In genomic region chr3:18423401-18424212, GRCh38 we compare ENCODE assay signal across 8 cellular contexts. TPM values are rescaled to one million over a fixed set of nuclear protein-coding genes. Genes with fewer than 3 reads are reported as not detected.
DNase-seq lines count a peak whose midpoint lies in the region; ATAC-seq, FAIRE-seq and TF ChIP-seq lines count a peak whose summit lies in the region.

No MANE protein-coding gene starts in this region.

- H4K20me1 ChIP-seq in PC-3 (ENCODE audit: low read length): no peaks in the 10 kb centered on the region
- no peaks in the 10 kb centered on the region for H4K20me1 ChIP-seq in K562 (replicated peaks; ENCODE audit: control insufficient read depth, insufficient read depth, low read length)

- H3F3A ChIP-seq in PC-3 (ENCODE audit: low read length, unreplicated experiment): no peaks in the 10 kb centered on the region

- H3K9me3 Mint-ChIP-seq in CD4-positive, CD25-positive, alpha-beta regulatory T cell: peaks cover 0 to 2% (median 0%) of the 10 kb centered on the region in 7 donors

- peaks cover 23 to 75% (median 50%) of the 10 kb centered on the region in 4 donors for H3K4me1 Mint-ChIP-seq in CD4-positive, CD25-positive, alpha-beta regulatory T cell

- FAIRE-seq in K562 (lab: Jason Lieb, UNC): peak; percentile 62

- peak; percentile 5 to 85 (median 51) for DNase-seq in CD4-positive, CD25-positive, alpha-beta regulatory T cell
- peak; percentile 71 for DNase-seq in PC-3
- peak; percentile 14 to 31 (median 23) for DNase-seq in K562 (ENCODE audit: extremely low read depth in 1 of 4, low spot score in 3 of 4)
- DNase-seq in iPS DF 6.9 (ENCODE audit: low read depth, low spot score): no peak
- no peak for DNase-seq in NCI-H1436 (lab: John Stamatoyannopoulos, UW)

- 3% methylated on average over 19 of the region's 22 CpGs for WGBS in K562 (ENCODE audit: insufficient coverage, low coverage, missing lambda C conversion rate)
- WGBS in iPS DF 6.9 (ENCODE audit: insufficient coverage, insufficient read length): no CpG with 5 or more reads among the region's 22 CpGs

- H3K9ac ChIP-seq in PC-3 (ENCODE audit: low read length) (peak overlapping the region; percentile 35), K562 (ENCODE audit: insufficient read depth in 1 of 2, low read depth in 2 of 2, low read length in 2 of 2) (no peak overlapping the region), rectal smooth muscle tissue (ENCODE audit: low read length) (peak overlapping the region; percentile 82)

- peaks cover 31% of the 10 kb centered on the region for H3K27me3 Mint-ChIP-seq in CD4-positive, CD25-positive, alpha-beta regulatory T cell

- peaks cover 46% of the 10 kb centered on the region for H3K4me1 ChIP-seq in CD4-positive, CD25-positive, alpha-beta regulatory T cell (ENCODE audit: control insufficient read depth, insufficient read depth, low read length, poor library complexity, severe bottlenecking)
- peaks cover 23% of the 10 kb centered on the region for H3K4me1 ChIP-seq in PC-3 (ENCODE audit: insufficient read depth, low read length)
- peaks cover 0 to 14% of the 10 kb centered on the region in 2 experiments; a peak in 2 of 5 replicates for H3K4me1 ChIP-seq in K562 (replicated peaks in 1 of 2; ENCODE audit: control insufficient read depth in 2 of 2, insufficient read depth in 2 of 2, low read length in 2 of 2)
- H3K4me1 ChIP-seq in iPS DF 6.9 (ENCODE audit: control insufficient read depth, insufficient read depth, low read length): peaks cover 3% of the 10 kb centered on the region; the same call in 1 of the 2 replicates
- peaks cover 19% of the 10 kb centered on the region for H3K4me1 ChIP-seq in rectal smooth muscle tissue (ENCODE audit: control insufficient read depth, insufficient read depth, low read length)

- peak overlapping the region; percentile 92 to 100 (median 93) for H3K27ac Mint-ChIP-seq in CD4-positive, CD25-positive, alpha-beta regulatory T cell

- H3K4me3 ChIP-seq in CD4-positive, CD25-positive, alpha-beta regulatory T cell (ENCODE audit: low read depth, low read length): peak overlapping the region; percentile 93
- H3K4me3 ChIP-seq in PC-3 (ENCODE audit: low read length): peak overlapping the region; percentile 85
- H3K4me3 ChIP-seq in K562: no peak overlapping the region
- peak overlapping the region; percentile 80; the same call in 1 of the 2 replicates for H3K4me3 ChIP-seq in iPS DF 6.9 (ENCODE audit: low read length)
- peak overlapping the region; percentile 84 for H3K4me3 ChIP-seq in rectal smooth muscle tissue (ENCODE audit: low read length)

- intact Hi-C loops in PC-3 (cut with micrococcal nuclease): loop anchor here (1.0 to 5.0 kb wide), 5 partner anchors 23 to 335 kb away; no protein-coding TSS in a partner anchor
- intact Hi-C loops in K562 (cut with micrococcal nuclease): loop anchor here (10.0 kb wide), 1 partner anchor 979 kb away; no protein-coding TSS in a partner anchor

- no peak for TF ChIP-seq RAD21 in K562 (CRISPR knock-in tag; conservative IDR thresholded peaks at IDR 0.05 in 1 of 2, IDR thresholded peaks at IDR 0.05 in 1 of 2)

- peaks cover 16% of the 10 kb centered on the region for H3K36me3 Mint-ChIP-seq in CD4-positive, CD25-positive, alpha-beta regulatory T cell

- no peaks in the 10 kb centered on the region; the same call in 1 of the 2 replicates for H3K79me2 ChIP-seq in PC-3 (ENCODE audit: low read length)
- no peaks in the 10 kb centered on the region for H3K79me2 ChIP-seq in K562 (ENCODE audit: control insufficient read depth, insufficient read depth, low read length)

- TF ChIP-seq POLR2A in K562 (conservative IDR thresholded peaks at IDR 0.05): no peak

- no peaks in the 10 kb centered on the region for H3K9me2 ChIP-seq in PC-3 (replicated peaks; ENCODE audit: low read length)

- TF ChIP-seq CTCF in PC-3 (conservative IDR thresholded peaks at IDR 0.05; ENCODE audit: low read depth, low read length) (no peak), K562 (IDR thresholded peaks at IDR 0.05 in 2 of 3, conservative IDR thresholded peaks at IDR 0.05 in 1 of 3; ENCODE audit: insufficient read depth in 2 of 3, low read depth in 1 of 3, low read length in 3 of 3) (no peak)

- H3K9me1 ChIP-seq in K562 (ENCODE audit: control insufficient read depth, insufficient read depth, low read length): no peaks in the 10 kb centered on the region

- peak overlapping the region; percentile 91 for H2AFZ ChIP-seq in PC-3 (ENCODE audit: low read length)
- peak overlapping the region; percentile 18; the same call in 1 of the 2 replicates for H2AFZ ChIP-seq in K562 (ENCODE audit: low read depth, low read length)

- H3K4me2 ChIP-seq in PC-3 (ENCODE audit: low read length): peak overlapping the region; percentile 98
- no peak overlapping the region for H3K4me2 ChIP-seq in K562 (ENCODE audit: insufficient read depth, low read length)

- H3K27ac ChIP-seq in CD4-positive, CD25-positive, alpha-beta regulatory T cell (ENCODE audit: insufficient read depth, low read length, poor library complexity, severe bottlenecking): peak overlapping the region; percentile 79
- H3K27ac ChIP-seq in PC-3 (ENCODE audit: low read length) (no peak overlapping the region), K562 (ENCODE audit: extremely low read depth, low read depth, low read length) (no peak overlapping the region), iPS DF 6.9 (ENCODE audit: low read length) (no peak overlapping the region), rectal smooth muscle tissue (ENCODE audit: low read depth, low read length) (peak overlapping the region; percentile 88)

- peak overlapping the region; percentile 92 to 98 (median 94) for H3K4me3 Mint-ChIP-seq in CD4-positive, CD25-positive, alpha-beta regulatory T cell

- TF ChIP-seq EP300 in K562 (IDR thresholded peaks at IDR 0.05; ENCODE audit: low read length): no peak

- peak; percentile 7 to 22 for ATAC-seq in CD4-positive, CD25-positive, alpha-beta regulatory T cell (ENCODE audit: low read depth in 2 of 2)
- ATAC-seq in GM19023 (IDR thresholded peaks at IDR 0.05; ENCODE audit: unreplicated experiment) (peak; percentile 61), HG03108 (IDR thresholded peaks at IDR 0.05; ENCODE audit: unreplicated experiment) (peak; percentile 84), PC-3 (peak; percentile 10; the same call in 1 of the 2 replicates), K562 (peak; percentile 50)

- CTCF ChIA-PET in PC-3 (lab: Charles Lee): no interaction called here
- CTCF ChIA-PET in K562 (lab: Yijun Ruan, JAX; ENCODE audit: low intra/inter-chr PET ratio): no interaction called here

- H3K27me3 ChIP-seq in CD4-positive, CD25-positive, alpha-beta regulatory T cell (ENCODE audit: control insufficient read depth, insufficient read depth, low read length): peaks cover 3% of the 10 kb centered on the region
- no peaks in the 10 kb centered on the region for H3K27me3 ChIP-seq in PC-3 (ENCODE audit: low read length)
- H3K27me3 ChIP-seq in K562 (ENCODE audit: control insufficient read depth in 2 of 2, insufficient read depth in 2 of 2, low read length in 2 of 2): peaks cover 6 to 15% of the 10 kb centered on the region in 2 experiments; a peak in 3 of 5 replicates
- H3K27me3 ChIP-seq in iPS DF 6.9 (ENCODE audit: control insufficient read depth, insufficient read depth, low read length): no peaks in the 10 kb centered on the region
- no peaks in the 10 kb centered on the region for H3K27me3 ChIP-seq in rectal smooth muscle tissue (ENCODE audit: control insufficient read depth, insufficient read depth, low read length)

- POLR2A ChIA-PET in PC-3 (lab: Charles Lee; ENCODE audit: unreplicated experiment): interaction anchor here (0.6 kb wide), 1 partner anchor 1428 kb away, joined by 3 read pairs; no protein-coding TSS in a partner anchor
- POLR2A ChIA-PET in K562 (lab: Yijun Ruan, JAX): no interaction called here

- in situ Hi-C loops in K562 (cut with MboI): loop anchor here (25.0 kb wide), 1 partner anchor 986 kb away; no protein-coding TSS in a partner anchor

- peaks cover 6% of the 10 kb centered on the region for H3K36me3 ChIP-seq in CD4-positive, CD25-positive, alpha-beta regulatory T cell (ENCODE audit: control insufficient read depth, insufficient read depth, low read length)
- H3K36me3 ChIP-seq in PC-3 (ENCODE audit: low read depth, low read length): no peaks in the 10 kb centered on the region
- H3K36me3 ChIP-seq in K562 (ENCODE audit: control insufficient read depth, insufficient read depth, low read length): no peaks in the 10 kb centered on the region
- no peaks in the 10 kb centered on the region for H3K36me3 ChIP-seq in iPS DF 6.9 (ENCODE audit: control insufficient read depth, insufficient read depth, low read length)
- peaks cover 4% of the 10 kb centered on the region for H3K36me3 ChIP-seq in rectal smooth muscle tissue (ENCODE audit: control insufficient read depth, insufficient read depth, low read length)

- no peaks in the 10 kb centered on the region for H3K9me3 ChIP-seq in CD4-positive, CD25-positive, alpha-beta regulatory T cell (ENCODE audit: control insufficient read depth in 2 of 2, low read length in 2 of 2)
- H3K9me3 ChIP-seq in PC-3 (ENCODE audit: low read length): no peaks in the 10 kb centered on the region
- H3K9me3 ChIP-seq in K562 (replicated peaks; ENCODE audit: control insufficient read depth, insufficient read depth, low read depth, low read length): no peaks in the 10 kb centered on the region
- no peaks in the 10 kb centered on the region for H3K9me3 ChIP-seq in iPS DF 6.9 (ENCODE audit: control insufficient read depth, insufficient read depth, low read length)

- BruUV-seq in PC-3 (replicated peaks; lab: Mats Ljungman, UMichigan): no TSS peak
- BruUV-seq in K562 (replicated peaks; lab: Mats Ljungman, UMichigan): no TSS peak

RNA-seq across cellular contexts. Expression of gene SATB1, which starts 1.5 kb away (rescaled TPM):
- total RNA-seq in CD4-positive, CD25-positive, alpha-beta regulatory T cell: 121 TPM
- polyA plus RNA-seq in CD4-positive, CD25-positive, alpha-beta regulatory T cell: 10 to 100 TPM; 31.8 to 75.9 (median 52.8) TPM
- total RNA-seq in PC-3 (2014; rRNA removed) (15.6 and 28.6 TPM in 2 replicates), K562 (2014; rRNA removed) (0.09 and 0.29 TPM in 2 replicates), K562 (2014; rRNA removed; fragmentation: Illumina TruSeq; extraction: Trizol) (0.03 and 0.40 TPM in 2 replicates), K562 (2015; rRNA removed; fragmentation: Illumina TruSeq; extraction: Trizol) (0.11 and 0.22 TPM in 2 replicates), K562 (2021) (0.67 and 0.75 TPM in 2 replicates)
- total RNA-seq in K562 (2011; cell fraction: chromatin; rRNA removed; ENCODE audit: low replicate concordance): 2.3 and 2.6 TPM in 2 replicates
- 0.17 and 0.26 TPM in 2 replicates for total RNA-seq in K562 (2011; cell fraction: nucleolus; rRNA removed)
- total RNA-seq in K562 (2011; cell fraction: nucleoplasm; rRNA removed): 1.2 and 1.5 TPM in 2 replicates
- polyA plus RNA-seq in K562 (2011; rRNA removed) (0.66 and 2.5 TPM in 2 replicates), K562 (2014; fragmentation: Illumina TruSeq; extraction: Trizol) (0.09 TPM in 1 of 2 replicates, not detected in the other), K562 (2014; fragmentation: Nextera tagmentation; extraction: Ambion mirVana) (under 1 TPM; 0.03 to 0.08 TPM), K562 (2014; rRNA removed) (0.09 TPM in 1 of 2 replicates, not detected in the other)
- polyA plus RNA-seq in K562 (2011; cell fraction: cytosol; rRNA removed): 0.07 and 1.2 TPM in 2 replicates
- polyA plus RNA-seq in K562 (2011; cell fraction: nucleus; rRNA removed): 0.70 and 2.0 TPM in 2 replicates
- 0.08 and 0.09 TPM in 2 replicates for polyA plus RNA-seq in K562 (2012)
- polyA minus RNA-seq in K562 (2011; rRNA and poly(A)+ RNA removed): 1.3 and 5.1 TPM in 2 replicates
- polyA minus RNA-seq in K562 (2011; cell fraction: cytosol; rRNA and poly(A)+ RNA removed): 1.6 TPM in 1 of 2 replicates, not detected in the other
- 2.1 and 5.0 TPM in 2 replicates for polyA minus RNA-seq in K562 (2011; cell fraction: nucleus; rRNA and poly(A)+ RNA removed)

Comparison
In these comparisons a context has a peak if more than half of its experiments do, and no peak if none do; other contexts are left out.
1. ATAC-seq: peak in every context shown above with its lines; median percentile 84 in HG03108; 61 in GM19023; 50 in K562; 14 in CD4-positive, CD25-positive, alpha-beta regulatory T cell; 10 in PC-3.
2. DNase-seq: peak in CD4-positive, CD25-positive, alpha-beta regulatory T cell (3 of 3), PC-3 (single experiment) and K562 (4 of 4); none in iPS DF 6.9 (single experiment) and NCI-H1436 (single experiment).
3. H3K27ac ChIP-seq: peak in CD4-positive, CD25-positive, alpha-beta regulatory T cell (single experiment) and rectal smooth muscle tissue (single experiment); none in PC-3 (single experiment), K562 (single experiment) and iPS DF 6.9 (single experiment).
4. H3K9ac ChIP-seq: peak in PC-3 (single experiment) and rectal smooth muscle tissue (single experiment); none in K562 (0 of 2).